ENCODE assay signal across 26 cellular contexts in genomic region chrX:29604381-29604780, GRCh38.
"Had no signal": no experiment of that assay in that cellular context is flagged by ENCODE, and none has a peak within 500 bp of the region (broad histone marks: within the 10 kb centered on the region; RNA-seq: fewer than 3 reads in every experiment).

No MANE protein-coding gene starts in this region.

- ATAC-seq: effector memory CD8-positive, alpha-beta T cell; esophagus mucosa; foreskin keratinocyte; gastrocnemius medialis; gastroesophageal sphincter; heart left ventricle; heart right ventricle had no signal

- H3K4me3 ChIP-seq: colonic mucosa, coronary artery, dorsolateral prefrontal cortex, esophagus muscularis mucosa, esophagus squamous epithelium, gastrocnemius medialis, gastroesophageal sphincter, heart left ventricle, heart right ventricle had no signal

- DNase-seq: colonic mucosa; cortex of kidney; dermis blood vessel endothelial cell; dorsolateral prefrontal cortex; effector CD4-positive, alpha-beta T cell; effector CD8-positive, alpha-beta T cell; effector memory CD4-positive, alpha-beta T cell; effector memory CD8-positive, alpha-beta T cell; endodermal cell; erythroblast; esophagus squamous epithelium; foreskin fibroblast; foreskin keratinocyte; foreskin melanocyte; gastrocnemius medialis; glutamatergic neuron; head of caudate nucleus; heart left ventricle; heart right ventricle had no signal

- H3K36me3 ChIP-seq: colonic mucosa, esophagus muscularis mucosa, esophagus squamous epithelium, gastrocnemius medialis, gastroesophageal sphincter, heart left ventricle, heart right ventricle had no signal

- H3K27ac ChIP-seq: colonic mucosa, coronary artery, dorsolateral prefrontal cortex, epithelial cell of prostate, esophagus muscularis mucosa, esophagus squamous epithelium, foreskin keratinocyte, gastrocnemius medialis, gastroesophageal sphincter, heart left ventricle, heart right ventricle had no signal

- H3K27me3 ChIP-seq: colonic mucosa, esophagus muscularis mucosa, esophagus squamous epithelium, foreskin keratinocyte, gastrocnemius medialis, gastroesophageal sphincter, heart right ventricle had no signal

- H3K4me1 ChIP-seq: colonic mucosa, esophagus muscularis mucosa, esophagus squamous epithelium, foreskin keratinocyte, gastrocnemius medialis, gastroesophageal sphincter, heart left ventricle, heart right ventricle had no signal

- FAIRE-seq: endometrium, endothelial cell of umbilical vein had no signal

- H3K9me3 ChIP-seq: colonic mucosa, esophagus muscularis mucosa, esophagus squamous epithelium, gastrocnemius medialis, gastroesophageal sphincter, heart left ventricle, heart right ventricle had no signal
